Comparison of ENCODE assay signal across 15 cellular contexts in the genomic region with DNA sequence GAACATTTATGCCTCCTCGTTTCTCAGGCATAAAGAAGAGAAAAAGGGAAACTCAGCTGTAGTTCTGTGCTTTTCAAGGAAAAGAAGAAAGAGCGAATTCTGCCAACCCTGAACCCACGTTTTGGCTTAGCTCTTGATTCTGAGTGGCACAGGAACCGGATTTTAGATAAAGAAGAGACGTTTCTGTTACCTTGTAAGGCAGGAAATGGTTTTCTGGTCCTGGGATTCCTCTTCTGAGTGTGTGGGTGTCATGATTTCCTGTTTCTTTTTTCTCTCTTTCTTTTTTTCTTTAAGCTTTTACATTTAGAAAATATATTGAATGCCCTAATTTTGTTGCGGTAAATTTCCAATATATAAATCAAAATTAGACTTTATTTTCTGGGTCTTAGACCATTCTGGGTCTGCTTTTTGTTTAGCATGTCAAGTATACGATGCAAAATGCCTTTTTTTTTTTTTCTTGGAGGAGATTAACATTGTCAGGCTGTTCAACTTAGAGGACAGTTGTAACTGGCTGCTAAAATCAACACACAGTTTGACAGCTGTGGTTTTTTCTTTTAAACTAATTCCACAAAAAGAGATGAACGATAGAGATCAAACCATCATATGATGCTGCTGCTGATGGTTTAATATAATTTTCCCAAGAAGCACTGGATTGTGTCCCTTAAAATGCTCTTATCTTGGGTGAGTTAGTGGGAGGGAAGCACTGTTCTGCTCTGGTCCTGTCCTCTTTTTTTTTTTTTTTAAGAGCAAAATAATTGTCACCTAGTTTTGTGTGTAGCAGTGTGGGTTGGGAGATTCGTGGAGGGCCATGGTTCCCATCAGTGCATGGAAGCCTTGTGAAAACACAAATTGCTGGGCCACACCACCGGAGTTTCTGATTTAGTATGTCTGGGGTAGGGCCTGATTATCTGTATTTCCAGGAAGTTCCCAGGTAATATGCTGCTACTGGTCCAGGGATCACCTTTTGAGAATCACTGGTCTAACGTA.
DNase-seq lines count a peak whose midpoint lies in the region; ATAC-seq and TF ChIP-seq lines count a peak whose summit lies in the region.
"Had no signal": no experiment of that assay in that cellular context is flagged by ENCODE, and none has a peak within 500 bp of the region (broad histone marks: within the 10 kb centered on the region; RNA-seq: fewer than 3 reads in every experiment).

No MANE protein-coding gene starts in this region.

- peaks cover 19% of the 10 kb centered on the region for H3K4me1 ChIP-seq in A673 (ENCODE audit: insufficient read depth, low read length, poor library complexity, severe bottlenecking)
- peaks cover 0 to 16% (median 0%) of the 10 kb centered on the region in 9 donors for H3K4me1 ChIP-seq in heart right ventricle
- H3K4me1 ChIP-seq: prostate gland had no signal

- H3K36me3 ChIP-seq in A673 (ENCODE audit: insufficient read depth, low read length, poor library complexity, severe bottlenecking): no peaks in the 10 kb centered on the region
- no peaks in the 10 kb centered on the region for H3K36me3 ChIP-seq in GM06990 (ENCODE audit: control insufficient read depth, insufficient read depth, low read length)
- H3K36me3 ChIP-seq in heart right ventricle: no peaks in the 10 kb centered on the region
- H3K36me3 ChIP-seq: prostate gland, WERI-Rb-1 had no signal

- H3K27me3 ChIP-seq in A673 (replicated peaks; ENCODE audit: insufficient read depth, low read depth, low read length, poor library complexity) (no peaks in the 10 kb centered on the region), GM06990 (replicated peaks; ENCODE audit: control insufficient read depth, insufficient read depth, low read length) (no peaks in the 10 kb centered on the region), heart right ventricle (no peaks in the 10 kb centered on the region)

- H3K9me3 ChIP-seq in A673 (ENCODE audit: low read depth, low read length, poor library complexity, severe bottlenecking): peaks cover 10% of the 10 kb centered on the region
- H3K9me3 ChIP-seq in heart right ventricle: peaks cover 0 to 21% (median 6%) of the 10 kb centered on the region in 11 donors
- H3K9me3 ChIP-seq: prostate gland had no signal

- CTCF ChIA-PET in A673 (lab: Charles Lee): no interaction called here

- H3K27ac Mint-ChIP-seq in activated naive CD8-positive, alpha-beta T cell treated with anti-CD3 and anti-CD28 coated beads, Interleukin-2, amount 10 ng/mL, durations not matched to agents 7 days and 5 days: peak overlapping the region; percentile 87
- H3K27ac Mint-ChIP-seq: stimulated activated memory B cell treated with anti-CD40 and anti-IgM and Interleukin-4, amounts not matched to agents 10 μg/mL and 1 μg/mL and 100 μg/mL, for 72 hours had no signal

- peak overlapping the region; percentile 69 for H3K4me3 Mint-ChIP-seq in activated naive CD8-positive, alpha-beta T cell treated with anti-CD3 and anti-CD28 coated beads, Interleukin-2, amount 10 ng/mL, durations not matched to agents 7 days and 5 days
- H3K4me3 Mint-ChIP-seq: stimulated activated memory B cell treated with anti-CD40 and anti-IgM and Interleukin-4, amounts not matched to agents 10 μg/mL and 1 μg/mL and 100 μg/mL, for 72 hours had no signal

- TF ChIP-seq CTCF in A673 (conservative IDR thresholded peaks at IDR 0.05; ENCODE audit: low read depth, low read length) (no peak), GM06990 (IDR thresholded peaks at IDR 0.05; ENCODE audit: insufficient read depth, low read length, poor library complexity, severe bottlenecking) (no peak), heart right ventricle (IDR thresholded peaks at IDR 0.05) (no peak)

- peaks cover 54% of the 10 kb centered on the region for H3K4me1 Mint-ChIP-seq in activated naive CD8-positive, alpha-beta T cell treated with anti-CD3 and anti-CD28 coated beads, Interleukin-2, amount 10 ng/mL, durations not matched to agents 7 days and 5 days

- BruUV-seq in A673 (replicated peaks; lab: Mats Ljungman, UMichigan): no TSS peak

- 50% methylated on average over 11 of the region's 11 CpGs for WGBS in heart right ventricle, 2 donors

- POLR2A ChIA-PET in A673 (lab: Charles Lee; ENCODE audit: low non-redundant PET): no interaction called here
- POLR2A ChIA-PET in activated naive CD8-positive, alpha-beta T cell treated with anti-CD3 and anti-CD28 coated beads, Interleukin-2, amount 10 ng/mL, durations not matched to agents 7 days and 5 days (lab: Charles Lee): interaction anchor here (0.8 to 1.3 kb wide), 8 partner anchors 9 to 191 kb away, joined by 3 to 5 read pairs (median 4); partner anchors contain the start of gene GATA3

- peak; percentile 86 for DNase-seq in A673 (ENCODE audit: low spot score)
- DNase-seq in GM06990 (ENCODE audit: extremely low read depth, insufficient read length): peak; percentile 18
- no peak for DNase-seq in activated naive CD8-positive, alpha-beta T cell treated with anti-CD3 and anti-CD28 coated beads, Interleukin-2, amount 10 ng/mL, durations not matched to agents 7 days and 5 days
- no peak for DNase-seq in heart right ventricle
- no peak for DNase-seq in NK-92 treated with Interleukin-12 subunit alpha and Interleukin-12 subunit beta, amount 100 ng/mL, for 24 hours (lab: John Stamatoyannopoulos, UW)
- no peak for DNase-seq in GF-D8 (lab: John Stamatoyannopoulos, UW)
- DNase-seq: NCI-H1092; NCI-H524 treated with DMSO at 0.1 percent for 48 hours; stimulated activated CD4-positive, alpha-beta T cell treated with anti-CD3 and anti-CD28 coated beads, Interleukin-2, amount 100 ng/mL, for 24 hours; WERI-Rb-1 had no signal

- H3K4me3 ChIP-seq in A673 (ENCODE audit: low read depth, low read length, poor library complexity, severe bottlenecking) (no peak overlapping the region), GM06990 (replicated peaks; ENCODE audit: low read depth, low read length) (no peak overlapping the region), heart right ventricle (no peak overlapping the region)
- H3K4me3 ChIP-seq: prostate gland had no signal

- ATAC-seq in HG03460 (IDR thresholded peaks at IDR 0.05; ENCODE audit: unreplicated experiment) (peak; percentile 69), heart right ventricle (no peak), esophagus mucosa (no peak)
- ATAC-seq in activated naive CD8-positive, alpha-beta T cell treated with anti-CD3 and anti-CD28 coated beads, Interleukin-2, amount 10 ng/mL, durations not matched to agents 7 days and 5 days (ENCODE audit: low read depth): peak; percentile 88
- ATAC-seq: stimulated activated memory B cell treated with anti-CD40 and anti-IgM and Interleukin-4, amounts not matched to agents 10 μg/mL and 1 μg/mL and 100 μg/mL, for 72 hours had no signal

- intact Hi-C loops in A673 (cut with micrococcal nuclease; ENCODE audit: unreplicated experiment) (no loop called here), heart right ventricle (cut with DNase I) (no loop called here)

- H3K9me3 Mint-ChIP-seq in activated naive CD8-positive, alpha-beta T cell treated with anti-CD3 and anti-CD28 coated beads, Interleukin-2, amount 10 ng/mL, durations not matched to agents 7 days and 5 days: peaks cover 11% of the 10 kb centered on the region

- peak overlapping the region; percentile 92 for H3K27ac ChIP-seq in A673 (ENCODE audit: low read depth, low read length, poor library complexity, severe bottlenecking)
- H3K27ac ChIP-seq in heart right ventricle: peak overlapping the region in 1 of 10 donors; percentile 44
- H3K27ac ChIP-seq: prostate gland, RWPE1, WERI-Rb-1 had no signal

- no peaks in the 10 kb centered on the region for H3K27me3 Mint-ChIP-seq in activated naive CD8-positive, alpha-beta T cell treated with anti-CD3 and anti-CD28 coated beads, Interleukin-2, amount 10 ng/mL, durations not matched to agents 7 days and 5 days
- H3K27me3 Mint-ChIP-seq: stimulated activated memory B cell treated with anti-CD40 and anti-IgM and Interleukin-4, amounts not matched to agents 10 μg/mL and 1 μg/mL and 100 μg/mL, for 72 hours had no signal

- peaks cover 25% of the 10 kb centered on the region for H3K36me3 Mint-ChIP-seq in activated naive CD8-positive, alpha-beta T cell treated with anti-CD3 and anti-CD28 coated beads, Interleukin-2, amount 10 ng/mL, durations not matched to agents 7 days and 5 days
- H3K36me3 Mint-ChIP-seq: stimulated activated memory B cell treated with anti-CD40 and anti-IgM and Interleukin-4, amounts not matched to agents 10 μg/mL and 1 μg/mL and 100 μg/mL, for 72 hours had no signal

Comparison
In these comparisons a context has a peak if more than half of its experiments do, and no peak if none do; other contexts are left out.
1. DNase-seq: peak in A673 (single experiment) and GM06990 (single experiment); none in activated naive CD8-positive, alpha-beta T cell treated with anti-CD3 and anti-CD28 coated beads, Interleukin-2, amount 10 ng/mL, durations not matched to agents 7 days and 5 days (single experiment), heart right ventricle (0 of 2), NK-92 treated with Interleukin-12 subunit alpha and Interleukin-12 subunit beta, amount 100 ng/mL, for 24 hours (single experiment) and GF-D8 (single experiment).
2. ATAC-seq: peak in HG03460 (single experiment) and activated naive CD8-positive, alpha-beta T cell treated with anti-CD3 and anti-CD28 coated beads, Interleukin-2, amount 10 ng/mL, durations not matched to agents 7 days and 5 days (single experiment); none in heart right ventricle (0 of 8) and esophagus mucosa (single experiment).